Comparison of ENCODE assay signal across 11 cellular contexts in the genomic region with DNA sequence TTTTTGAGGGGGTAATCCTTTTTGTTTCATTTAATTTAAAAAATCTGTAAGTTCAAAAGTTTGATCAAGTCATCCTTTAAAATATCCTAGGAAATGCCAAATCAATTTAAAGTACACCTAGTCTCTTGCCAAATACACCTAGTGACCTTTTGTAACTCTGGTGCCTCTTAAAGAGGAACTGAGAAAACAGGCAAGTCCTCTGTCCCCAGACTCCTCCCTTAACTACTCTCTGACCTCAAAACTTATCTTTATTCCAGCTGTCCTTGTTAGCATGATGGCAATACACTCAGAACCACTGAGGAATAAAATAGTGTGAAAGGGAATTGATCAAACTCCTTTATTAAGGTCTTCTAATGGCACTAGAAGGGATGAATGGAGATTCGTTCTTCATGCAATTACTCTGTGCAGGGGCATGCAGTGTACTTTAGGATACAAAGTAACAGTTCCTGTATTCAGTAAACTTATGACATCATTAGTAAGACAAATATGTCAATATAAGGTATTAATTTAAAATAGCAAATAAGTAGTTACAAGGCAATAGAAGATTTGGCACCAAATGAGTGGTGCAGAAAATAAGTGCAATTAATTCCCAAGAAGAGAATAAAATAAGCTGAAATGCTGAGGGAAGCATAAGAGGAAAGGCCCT. TPM values are rescaled to one million over a fixed set of nuclear protein-coding genes. Genes with fewer than 3 reads are reported as not detected.
A peak's percentile ranks its signal among the peaks of the same experiment; 100 is the strongest.
DNase-seq lines count a peak whose midpoint lies in the region; ATAC-seq, FAIRE-seq and TF ChIP-seq lines count a peak whose summit lies in the region.
"Had no signal": no experiment of that assay in that cellular context is flagged by ENCODE, and none has a peak within 500 bp of the region (broad histone marks: within the 10 kb centered on the region; RNA-seq: fewer than 3 reads in every experiment).

No MANE protein-coding gene starts in this region.

- POLR2A ChIA-PET in GM12878 (lab: Charles Lee), result no interaction called here

- no peak overlapping the region for H3K4me3 Mint-ChIP-seq in activated T-helper 2 cell treated with anti-CD3 and anti-CD28 coated beads, Interferon-gamma antibody, Interleukin-2, Interleukin-4, amounts not matched to agents 10 μg/mL and 5 μg/mL and 100 μg/mL, durations not matched to agents 14 hours and 24 hours and 36 hours (ENCODE audit: low read depth)

- DNase-seq in GM12891 (ENCODE audit: insufficient read length, low spot score), result peak; percentile 38
- no peak for DNase-seq in GM12878 (ENCODE audit: low read depth, low spot score)
- no peak for DNase-seq in NCI-H748 (lab: John Stamatoyannopoulos, UW; ENCODE audit: unreplicated experiment)
- DNase-seq in iPS-NIHi11 (ENCODE audit: low spot score), result no peak
- DNase-seq in NCI-H146 treated with DMSO at 0.1 percent for 48 hours (lab: John Stamatoyannopoulos, UW; ENCODE audit: unreplicated experiment), result no peak
- no peak for DNase-seq in activated T-helper 2 cell treated with anti-CD3 and anti-CD28 coated beads, Interferon-gamma antibody, Interleukin-2, Interleukin-4, amounts not matched to agents 10 μg/mL and 5 μg/mL and 100 μg/mL, durations not matched to agents 14 hours and 24 hours and 36 hours (ENCODE audit: low spot score)
- DNase-seq: T-helper 2 cell, testis had no signal

- no peaks in the 10 kb centered on the region for H3K9me3 Mint-ChIP-seq in activated T-helper 2 cell treated with anti-CD3 and anti-CD28 coated beads, Interferon-gamma antibody, Interleukin-2, Interleukin-4, amounts not matched to agents 10 μg/mL and 5 μg/mL and 100 μg/mL, durations not matched to agents 14 hours and 24 hours and 36 hours

- no peak overlapping the region for H3K4me3 ChIP-seq in GM12878
- H3K4me3 ChIP-seq: testis had no signal

- CTCF ChIA-PET in GM12878 (lab: Yijun Ruan, JAX), result interaction anchor here (1.2 kb wide), 1 partner anchor 14 kb away, joined by 4 read pairs; no protein-coding TSS in a partner anchor

- H3K27ac Mint-ChIP-seq in activated T-helper 2 cell treated with anti-CD3 and anti-CD28 coated beads, Interferon-gamma antibody, Interleukin-2, Interleukin-4, amounts not matched to agents 10 μg/mL and 5 μg/mL and 100 μg/mL, durations not matched to agents 14 hours and 24 hours and 36 hours, result no peak overlapping the region

- no peaks in the 10 kb centered on the region for H3K36me3 Mint-ChIP-seq in activated T-helper 2 cell treated with anti-CD3 and anti-CD28 coated beads, Interferon-gamma antibody, Interleukin-2, Interleukin-4, amounts not matched to agents 10 μg/mL and 5 μg/mL and 100 μg/mL, durations not matched to agents 14 hours and 24 hours and 36 hours (ENCODE audit: low read depth)

- ATAC-seq in GM21423 (IDR thresholded peaks at IDR 0.05; ENCODE audit: unreplicated experiment), result peak; percentile 74
- peak; percentile 92 for ATAC-seq in HG03280 (IDR thresholded peaks at IDR 0.05; ENCODE audit: unreplicated experiment)
- ATAC-seq in GM12878, result peak; percentile 92

- H3K27ac ChIP-seq in GM12878 (ENCODE audit: control insufficient read depth, insufficient read depth), result no peak overlapping the region
- H3K27ac ChIP-seq: testis had no signal

- RAD21 ChIA-PET in GM12878 (lab: Charles Lee; ENCODE audit: unreplicated experiment), result interaction anchor here (0.5 to 1.2 kb wide), 2 partner anchors 12 to 159 kb away, joined by 3 read pairs; no protein-coding TSS in a partner anchor

- TF ChIP-seq POLR2A in GM12891 (IDR thresholded peaks at IDR 0.05; ENCODE audit: low read depth, low read length) (no peak), GM12878 (IDR thresholded peaks at IDR 0.05; ENCODE audit: low read depth, low read length) (no peak)

- peaks cover 44% of the 10 kb centered on the region for H3K27me3 Mint-ChIP-seq in activated T-helper 2 cell treated with anti-CD3 and anti-CD28 coated beads, Interferon-gamma antibody, Interleukin-2, Interleukin-4, amounts not matched to agents 10 μg/mL and 5 μg/mL and 100 μg/mL, durations not matched to agents 14 hours and 24 hours and 36 hours (ENCODE audit: low read depth)

- TF ChIP-seq RAD21 in GM12878 (IDR thresholded peaks at IDR 0.05; ENCODE audit: insufficient read depth, low read depth, low read length), result no peak

- in situ Hi-C loops in GM12878 (cut with MboI), result no loop called here

- SMC1A ChIA-PET in GM12878 (lab: Charles Lee; ENCODE audit: uncharacterized antibody, unreplicated experiment), result interaction anchor here (1.4 kb wide), 1 partner anchor 89 kb away, joined by 4 read pairs; no protein-coding TSS in a partner anchor

- H4K20me1 ChIP-seq in GM12878 (ENCODE audit: control insufficient read depth, insufficient read depth), result no peaks in the 10 kb centered on the region

- H3K27me3 ChIP-seq in GM12878 (replicated peaks in 1 of 2; ENCODE audit: control insufficient read depth in 2 of 2, insufficient read depth in 2 of 2, low read length in 1 of 2), result no peaks in the 10 kb centered on the region; a peak in 2 of 4 replicates
- H3K27me3 ChIP-seq: testis had no signal

- H3K4me1 Mint-ChIP-seq in activated T-helper 2 cell treated with anti-CD3 and anti-CD28 coated beads, Interferon-gamma antibody, Interleukin-2, Interleukin-4, amounts not matched to agents 10 μg/mL and 5 μg/mL and 100 μg/mL, durations not matched to agents 14 hours and 24 hours and 36 hours (ENCODE audit: low read depth), result peaks cover 23% of the 10 kb centered on the region

- no peak overlapping the region for H3K4me2 ChIP-seq in GM12878 (ENCODE audit: control insufficient read depth, insufficient read depth)

- no peak overlapping the region for H3K9ac ChIP-seq in GM12878 (ENCODE audit: control insufficient read depth, insufficient read depth, low read length)

- no peak for TF ChIP-seq CTCF in GM12878 (IDR thresholded peaks at IDR 0.05 in 2 of 3, conservative IDR thresholded peaks at IDR 0.05 in 1 of 3; ENCODE audit: control insufficient read depth in 2 of 3, extremely low read depth in 1 of 3, insufficient read depth in 1 of 3, low read depth in 3 of 3, low read length in 3 of 3)

- H2AFZ ChIP-seq in GM12878 (ENCODE audit: control insufficient read depth, low read depth, low read length), result no peak overlapping the region

- BruUV-seq in GM12878 (replicated peaks; lab: Mats Ljungman, UMichigan), result no TSS peak

- H3K9me3 ChIP-seq in GM12878 (replicated peaks; ENCODE audit: control insufficient read depth, insufficient read depth, low read length), result no peaks in the 10 kb centered on the region
- H3K9me3 ChIP-seq: testis had no signal

- H3K4me1 ChIP-seq in GM12878 (ENCODE audit: control insufficient read depth, insufficient read depth, low read length), result peaks cover 11% of the 10 kb centered on the region
- H3K4me1 ChIP-seq: testis had no signal

- no peaks in the 10 kb centered on the region for H3K79me2 ChIP-seq in GM12878 (ENCODE audit: control insufficient read depth, insufficient read depth, low read length)

- FAIRE-seq in GM12891 (lab: Jason Lieb, UNC) (peak; percentile 52), GM12878 (lab: Jason Lieb, UNC) (peak; percentile 81)
- FAIRE-seq: astrocyte had no signal

- TF ChIP-seq EP300 in GM12878 (IDR thresholded peaks at IDR 0.05; ENCODE audit: borderline replicate concordance in 1 of 2, control insufficient read depth in 1 of 2, low read depth in 2 of 2, low read length in 2 of 2), result peak in 1 of 2 experiments; percentile 31; a peak in 1 of 4 replicates

- WGBS in GM12878 (ENCODE audit: insufficient coverage, insufficient replicate concordance, low lambda C conversion rate, missing lambda C conversion rate), result 4% methylated on average over 1 of the region's 1 CpG

- intact Hi-C loops in GM12878 (cut with micrococcal nuclease; ENCODE audit: unreplicated experiment), result no loop called here
- intact Hi-C loops in activated T-helper 2 cell treated with anti-CD3 and anti-CD28 coated beads, Interferon-gamma antibody, Interleukin-2, Interleukin-4, amounts not matched to agents 10 μg/mL and 5 μg/mL and 100 μg/mL, durations not matched to agents 14 hours and 24 hours and 36 hours (cut with micrococcal nuclease), result no loop called here

- H3K36me3 ChIP-seq in GM12878 (ENCODE audit: control insufficient read depth in 2 of 2, insufficient read depth in 2 of 2, low read length in 1 of 2), result no peaks in the 10 kb centered on the region

TF ChIP-seq in GM12891, 5 proteins besides CTCF, POLR2A, EP300 and RAD21 (continues in another document):
- no peak for TF ChIP-seq POLR2AphosphoS5 (IDR thresholded peaks at IDR 0.05; ENCODE audit: low read depth, low read length)
- TF ChIP-seq TAF1 (IDR thresholded peaks at IDR 0.05; ENCODE audit: low read depth, low read length), result no peak
- TF ChIP-seq POU2F2 (IDR thresholded peaks at IDR 0.05; ENCODE audit: low read depth, low read length), result no peak
- peak; percentile 98 for TF ChIP-seq SPI1 (IDR thresholded peaks at IDR 0.05; ENCODE audit: low read depth, low read length)

TF ChIP-seq in GM12878, 131 proteins besides CTCF, POLR2A, EP300 and RAD21 (continues in another document):
- no peak for TF ChIP-seq SIX5 (IDR thresholded peaks at IDR 0.05; ENCODE audit: low read depth, low read length, severe bottlenecking)
- peak; percentile 91 for TF ChIP-seq NR2F1 (conservative IDR thresholded peaks at IDR 0.05)
- TF ChIP-seq DPF2 (IDR thresholded peaks at IDR 0.05), result peak; percentile 65
- no peak for TF ChIP-seq MTA3 (IDR thresholded peaks at IDR 0.05; ENCODE audit: borderline replicate concordance, low read length)
- no peak for TF ChIP-seq SMC3 (IDR thresholded peaks at IDR 0.05; ENCODE audit: borderline replicate concordance, low read length)
- no peak for TF ChIP-seq ZNF274 (IDR thresholded peaks at IDR 0.05; ENCODE audit: insufficient read depth, insufficient read length)

RNA-seq across cellular contexts. Expression of a gene that starts 3.3 kb away (rescaled TPM):
- polyA plus RNA-seq in GM12891 (2012; ENCODE audit: low read depth, missing spikeins), result 2.2 TPM
- 0.93 TPM in 1 of 2 replicates, not detected in the other for total RNA-seq in GM12878 (2013; cell fraction: nucleolus; rRNA removed)
- 0.62 and 1.2 TPM in 2 replicates for total RNA-seq in GM12878 (2014; rRNA removed)
- 0.67 and 1.1 TPM in 2 replicates for total RNA-seq in GM12878 (2014; rRNA removed; fragmentation: Illumina TruSeq; extraction: Trizol)
- 0.74 and 1.2 TPM in 2 replicates for total RNA-seq in GM12878 (2021)
- polyA plus RNA-seq in GM12878 (2011; ENCODE audit: low read depth), result 1.0 TPM
- 0.92 and 1.5 TPM in 2 replicates for polyA plus RNA-seq in GM12878 (2011; rRNA removed)
- polyA plus RNA-seq in GM12878 (2011; cell fraction: cytosol; rRNA removed), result 0.63 and 0.72 TPM in 2 replicates
- polyA plus RNA-seq in GM12878 (2011; cell fraction: nucleus; rRNA removed), result 0.82 and 0.94 TPM in 2 replicates
- polyA plus RNA-seq in GM12878 (2012), result 2.2 and 2.3 TPM in 2 replicates
- 0.73 and 1.7 TPM in 2 replicates for polyA plus RNA-seq in GM12878 (2014; fragmentation: Illumina TruSeq; extraction: Trizol)
- polyA plus RNA-seq in GM12878 (2014; fragmentation: Nextera tagmentation; extraction: Ambion mirVana), result 1 to 10 TPM in 1 of 2 experiments, under 1 TPM in 1; 0.53 to 1.1 TPM
- 0.54 and 0.86 TPM in 2 replicates for polyA plus RNA-seq in GM12878 (2014; rRNA removed)
- polyA plus RNA-seq in GM12878 (2016; fragmentation: Nextera tagmentation; extraction: Ambion mirVana), result under 1 TPM; 0.50 to 0.62 TPM
- 0.88 and 1.6 TPM in 2 replicates for polyA minus RNA-seq in GM12878 (2011; rRNA and poly(A)+ RNA removed)
- polyA minus RNA-seq in GM12878 (2011; cell fraction: cytosol; rRNA and poly(A)+ RNA removed), result not detected in 2 replicates
- 1.5 and 1.7 TPM in 2 replicates for polyA minus RNA-seq in GM12878 (2011; cell fraction: nucleus; rRNA and poly(A)+ RNA removed)
- total RNA-seq in activated T-helper 2 cell treated with anti-CD3 and anti-CD28 coated beads, Interferon-gamma antibody, Interleukin-2, Interleukin-4, amounts not matched to agents 10 μg/mL and 5 μg/mL and 100 μg/mL, durations not matched to agents 14 hours and 24 hours and 36 hours, result 3.8 and 4.3 TPM in 2 replicates
